In genomic region chr19:39430675-39431593, GRCh38 we compare ENCODE assay signal across 8 cellular contexts. TPM values are rescaled to one million over a fixed set of nuclear protein-coding genes. Genes with fewer than 3 reads are reported as not detected.
A peak's percentile ranks its signal among the peaks of the same experiment; 100 is the strongest.
DNase-seq lines count a peak whose midpoint lies in the region; ATAC-seq, FAIRE-seq and TF ChIP-seq lines count a peak whose summit lies in the region.

No MANE protein-coding gene starts in this region.

- H3K4me1 Mint-ChIP-seq in Calu3 (ENCODE audit: low read depth, unreplicated experiment), result peaks cover 24% of the 10 kb centered on the region
- H3K4me1 Mint-ChIP-seq in stimulated activated naive CD8-positive, alpha-beta T cell treated with anti-CD3 and anti-CD28 coated beads, Interleukin-15, amount 100 ng/mL, for 72 hours, result peaks cover 48% of the 10 kb centered on the region

- BruUV-seq in Calu3 (replicated peaks; lab: Mats Ljungman, UMichigan) (TSS peak; percentile 84), HepG2 (replicated peaks; lab: Mats Ljungman, UMichigan) (no TSS peak)

- in situ Hi-C loops in HepG2 (cut with HindIII; ENCODE audit: extremely low pct_ligation_motif_present, low pct_unique_long_range_greater_than_20kb), result no loop called here

- H3K36me3 Mint-ChIP-seq in Calu3 (ENCODE audit: insufficient read depth, unreplicated experiment), result peaks cover 79% of the 10 kb centered on the region

- peak overlapping the region; percentile 96 for H3K27ac Mint-ChIP-seq in Calu3 (ENCODE audit: unreplicated experiment)
- peak overlapping the region; percentile 34 to 85 for H3K27ac Mint-ChIP-seq in stimulated activated naive CD8-positive, alpha-beta T cell treated with anti-CD3 and anti-CD28 coated beads, Interleukin-15, amount 100 ng/mL, for 72 hours

- H3K4me1 ChIP-seq in SJSA1 (replicated peaks) (peaks cover 40% of the 10 kb centered on the region), adrenal gland (replicated peaks in 1 of 2) (peaks cover 20 to 28% of the 10 kb centered on the region in 2 donors), HepG2 (ENCODE audit: insufficient read depth, low read length) (peaks cover 66% of the 10 kb centered on the region)

- no peak for FAIRE-seq in HepG2 (lab: Jason Lieb, UNC)

- peak overlapping the region; percentile 28; the same call in 1 of the 2 replicates for H3K4me2 ChIP-seq in HepG2 (ENCODE audit: low read depth, low read length)

- TF ChIP-seq CTCF in Calu3 (IDR thresholded peaks at IDR 0.05; ENCODE audit: unreplicated experiment) (no peak), adrenal gland (IDR thresholded peaks at IDR 0.05) (no peak), HepG2 (CRISPR knock-in tag; IDR thresholded peaks at IDR 0.05) (no peak)

- TF ChIP-seq POLR2A in adrenal gland (IDR thresholded peaks at IDR 0.05), result no peak
- peak; percentile 6 to 48; a peak in 3 of 4 replicates for TF ChIP-seq POLR2A in HepG2 (IDR thresholded peaks at IDR 0.05; ENCODE audit: insufficient read depth in 1 of 2, low read depth in 2 of 2, low read length in 2 of 2)

- H3K9me3 Mint-ChIP-seq in Calu3 (ENCODE audit: low read depth, unreplicated experiment), result no peaks in the 10 kb centered on the region
- H3K9me3 Mint-ChIP-seq in stimulated activated naive CD8-positive, alpha-beta T cell treated with anti-CD3 and anti-CD28 coated beads, Interleukin-15, amount 100 ng/mL, for 72 hours, result no peaks in the 10 kb centered on the region

- ATAC-seq in HG02885 (IDR thresholded peaks at IDR 0.05; ENCODE audit: poor library complexity, unreplicated experiment), result peak; percentile 52
- ATAC-seq in HepG2, result peak; percentile 4; the same call in 2 of the 3 replicates
- ATAC-seq in stimulated activated naive CD8-positive, alpha-beta T cell treated with anti-CD3 and anti-CD28 coated beads, Interleukin-15, amount 100 ng/mL, for 72 hours, result peak; percentile 73
- ATAC-seq in HG02588 (IDR thresholded peaks at IDR 0.05; ENCODE audit: unreplicated experiment), result no peak
- no peak for ATAC-seq in GM19467 (IDR thresholded peaks at IDR 0.05; ENCODE audit: unreplicated experiment)

- POLR2A ChIA-PET in HepG2 (lab: Yijun Ruan, JAX), result interaction anchor here (1.5 to 3.8 kb wide), 5 partner anchors 15 to 33 kb away, joined by 4 to 31 read pairs (median 12); partner anchors contain the start of gene SUPT5H

- no peaks in the 10 kb centered on the region for H3K9me3 ChIP-seq in SJSA1 (replicated peaks)
- H3K9me3 ChIP-seq in adrenal gland (replicated peaks in 1 of 3), result no peaks in the 10 kb centered on the region
- H3K9me3 ChIP-seq in HepG2 (ENCODE audit: low read length), result no peaks in the 10 kb centered on the region

- intact Hi-C loops in Calu3 (cut with micrococcal nuclease; ENCODE audit: unreplicated experiment) (loop anchor here (1.0 to 2.0 kb wide), 2 partner anchors 18 to 40 kb away; partner anchors contain the start of genes MED29, PAF1 and PLEKHG2), adrenal gland (cut with DNase I) (loop anchor here in 1 of 2 donors (10.0 kb wide), 1 partner anchor 244 kb away; no protein-coding TSS in a partner anchor), HepG2 (cut with micrococcal nuclease; ENCODE audit: unreplicated experiment) (no loop called here)

- H3K36me3 ChIP-seq in SJSA1 (peaks cover 46% of the 10 kb centered on the region), adrenal gland (replicated peaks in 1 of 2) (peaks cover 0 to 31% of the 10 kb centered on the region in 2 donors), HepG2 (replicated peaks in 1 of 2; ENCODE audit: control insufficient read depth in 1 of 2, insufficient read depth in 2 of 2, low read length in 2 of 2) (peaks cover 11 to 26% of the 10 kb centered on the region in 2 experiments)

- peaks cover 24% of the 10 kb centered on the region for H3K79me2 ChIP-seq in HepG2 (ENCODE audit: insufficient read depth, low read length)

- DNase-seq in Calu3, result peak; percentile 87
- peak; percentile 73 to 81 for DNase-seq in SJSA1 (ENCODE audit: low read depth in 1 of 2, low spot score in 2 of 2)
- peak in 2 of 7 donors; percentile 40 to 60 for DNase-seq in adrenal gland
- peak; percentile 71 for DNase-seq in HepG2 (ENCODE audit: low spot score)
- peak in 1 of 2 donors; percentile 45 for DNase-seq in stimulated activated naive CD8-positive, alpha-beta T cell treated with anti-CD3 and anti-CD28 coated beads, Interleukin-15, amount 100 ng/mL, for 72 hours

- no peaks in the 10 kb centered on the region for H3K27me3 Mint-ChIP-seq in Calu3 (ENCODE audit: unreplicated experiment)
- no peaks in the 10 kb centered on the region for H3K27me3 Mint-ChIP-seq in stimulated activated naive CD8-positive, alpha-beta T cell treated with anti-CD3 and anti-CD28 coated beads, Interleukin-15, amount 100 ng/mL, for 72 hours

- H3K4me3 ChIP-seq in SJSA1 (no peak overlapping the region), adrenal gland (no peak overlapping the region), HepG2 (replicated peaks in 1 of 3; ENCODE audit: insufficient read depth in 1 of 3, low read depth in 2 of 3, low read length in 3 of 3) (no peak overlapping the region)

- H3K27me3 ChIP-seq in SJSA1 (replicated peaks) (no peaks in the 10 kb centered on the region), adrenal gland (no peaks in the 10 kb centered on the region), HepG2 (ENCODE audit: control insufficient read depth in 1 of 2, insufficient read depth in 2 of 2, low read length in 2 of 2) (no peaks in the 10 kb centered on the region; a peak in 1 of 5 replicates)

- no peak for TF ChIP-seq EP300 in HepG2 (IDR thresholded peaks at IDR 0.05; ENCODE audit: low read depth in 2 of 2, low read length in 2 of 2)
- no peak for TF ChIP-seq EP300 in HepG2 (CRISPR knock-in tag; IDR thresholded peaks at IDR 0.05; ENCODE audit: borderline replicate concordance)

- H3K9ac ChIP-seq in HepG2 (ENCODE audit: insufficient read depth, low read depth, low read length), result peak overlapping the region; percentile 23; the same call in 1 of the 2 replicates

- no peak overlapping the region for H2AFZ ChIP-seq in HepG2 (ENCODE audit: low read length)

- WGBS in adrenal gland, 4 donors, result 63 to 77% (median 65%) methylated on average over 22 to 25 of the region's 25 CpGs
- 52% methylated on average over 22 of the region's 25 CpGs for WGBS in HepG2 (ENCODE audit: low lambda C conversion rate)

- H3K4me3 Mint-ChIP-seq in Calu3 (ENCODE audit: low read depth, unreplicated experiment), result peak overlapping the region; percentile 43
- H3K4me3 Mint-ChIP-seq in stimulated activated naive CD8-positive, alpha-beta T cell treated with anti-CD3 and anti-CD28 coated beads, Interleukin-15, amount 100 ng/mL, for 72 hours, result peak overlapping the region; percentile 12 to 26

- TF ChIP-seq RAD21 in HepG2 (CRISPR knock-in tag; IDR thresholded peaks at IDR 0.05), result no peak

- CTCF ChIA-PET in Calu3 (lab: Charles Lee), result no interaction called here
- CTCF ChIA-PET in HepG2 (lab: Yijun Ruan, JAX; ENCODE audit: low intra/inter-chr PET ratio, low total read pairs), result no interaction called here

- H3K27ac ChIP-seq in SJSA1 (peak overlapping the region; percentile 85), adrenal gland (peak overlapping the region in 4 of 5 donors; percentile 44 to 90 (median 60)), HepG2 (ENCODE audit: extremely low read length, insufficient read depth, low read length) (peak overlapping the region; percentile 58)

- H4K20me1 ChIP-seq in HepG2 (ENCODE audit: insufficient read depth, low read length), result peaks cover 29% of the 10 kb centered on the region

RNA-seq across cellular contexts. Expression of gene RPS16, which starts 4.8 kb away (rescaled TPM):
- total RNA-seq in Calu3 (2022), result 1,912 and 1,929 TPM in 2 replicates
- total RNA-seq in SJSA1 (2014; rRNA removed; shearing (Covaris generic)), result 54.0 and 69.4 TPM in 2 replicates
- 1,000 to 10,000 TPM in 6 of 8 donors, 100 to 1,000 TPM in 2; 848 to 1,939 (median 1,279) TPM for total RNA-seq in adrenal gland
- 1,000 to 10,000 TPM; 1,071 to 2,033 (median 1,152) TPM for polyA plus RNA-seq in adrenal gland
- total RNA-seq in HepG2 (2016; rRNA removed; fragmentation: Illumina TruSeq; extraction: Trizol), result 488 and 790 TPM in 2 replicates
- 875 and 1,100 TPM in 2 replicates for total RNA-seq in HepG2 (2016; cell fraction: cytosol; rRNA removed; fragmentation: Illumina TruSeq; extraction: Trizol; ENCODE audit: low read depth)
- 524 and 648 TPM in 2 replicates for total RNA-seq in HepG2 (2016; cell fraction: insoluble cytoplasmic fraction; rRNA removed; fragmentation: Illumina TruSeq; extraction: Trizol)
- total RNA-seq in HepG2 (2016; cell fraction: membrane; rRNA removed; fragmentation: Illumina TruSeq; extraction: Trizol), result 1,389 and 1,434 TPM in 2 replicates
- 216 and 289 TPM in 2 replicates for total RNA-seq in HepG2 (2016; cell fraction: nucleus; rRNA removed; fragmentation: Illumina TruSeq; extraction: Trizol)
- 2,583 and 2,596 TPM in 2 replicates for polyA plus RNA-seq in HepG2 (2011; rRNA removed)
- 6,196 and 9,335 TPM in 2 replicates for polyA plus RNA-seq in HepG2 (2011; cell fraction: cytosol; rRNA removed)
- polyA plus RNA-seq in HepG2 (2011; cell fraction: nucleus; rRNA removed), result 2,074 and 2,083 TPM in 2 replicates
- 3,042 and 3,601 TPM in 2 replicates for polyA plus RNA-seq in HepG2 (2012)
- polyA plus RNA-seq in HepG2 (2016; cell fraction: cytosol; fragmentation: Illumina TruSeq; extraction: Trizol; ENCODE audit: low read depth), result 3,994 and 4,562 TPM in 2 replicates
- 2,744 and 2,812 TPM in 2 replicates for polyA plus RNA-seq in HepG2 (2016; cell fraction: insoluble cytoplasmic fraction; fragmentation: Illumina TruSeq; extraction: Trizol; ENCODE audit: low read depth)
- 5,655 and 5,989 TPM in 2 replicates for polyA plus RNA-seq in HepG2 (2016; cell fraction: membrane; fragmentation: Illumina TruSeq; extraction: Trizol; ENCODE audit: low read depth)
- polyA plus RNA-seq in HepG2 (2016; cell fraction: nucleus; fragmentation: Illumina TruSeq; extraction: Trizol; ENCODE audit: insufficient read depth, low read depth), result 1,642 and 1,701 TPM in 2 replicates
- polyA minus RNA-seq in HepG2 (2011; rRNA and poly(A)+ RNA removed; ENCODE audit: low replicate concordance), result 2,434 and 2,985 TPM in 2 replicates
- 1,333 and 1,373 TPM in 2 replicates for polyA minus RNA-seq in HepG2 (2011; cell fraction: cytosol; rRNA and poly(A)+ RNA removed)
- 311 and 415 TPM in 2 replicates for polyA minus RNA-seq in HepG2 (2011; cell fraction: nucleus; rRNA and poly(A)+ RNA removed)

RNA-seq across cellular contexts. Expression of gene SUPT5H, which starts 14.4 kb away (rescaled TPM):
- total RNA-seq in Calu3 (2022), result 158 and 189 TPM in 2 replicates
- 89.0 and 100 TPM in 2 replicates for total RNA-seq in SJSA1 (2014; rRNA removed; shearing (Covaris generic))
- total RNA-seq in adrenal gland, result 100 to 1,000 TPM in 3 of 8 donors, 10 to 100 TPM in 5; 42.0 to 145 (median 88.0) TPM
- 100 to 1,000 TPM; 107 to 612 (median 233) TPM for polyA plus RNA-seq in adrenal gland
- total RNA-seq in HepG2 (2016; rRNA removed; fragmentation: Illumina TruSeq; extraction: Trizol), result 34.9 and 48.2 TPM in 2 replicates
- total RNA-seq in HepG2 (2016; cell fraction: cytosol; rRNA removed; fragmentation: Illumina TruSeq; extraction: Trizol; ENCODE audit: low read depth), result 10.1 and 10.2 TPM in 2 replicates
- 31.0 and 56.4 TPM in 2 replicates for total RNA-seq in HepG2 (2016; cell fraction: insoluble cytoplasmic fraction; rRNA removed; fragmentation: Illumina TruSeq; extraction: Trizol)
- 24.1 and 24.5 TPM in 2 replicates for total RNA-seq in HepG2 (2016; cell fraction: membrane; rRNA removed; fragmentation: Illumina TruSeq; extraction: Trizol)
- total RNA-seq in HepG2 (2016; cell fraction: nucleus; rRNA removed; fragmentation: Illumina TruSeq; extraction: Trizol), result 40.8 and 47.1 TPM in 2 replicates
- polyA plus RNA-seq in HepG2 (2011; rRNA removed), result 49.0 and 51.7 TPM in 2 replicates
- 25.7 and 31.7 TPM in 2 replicates for polyA plus RNA-seq in HepG2 (2011; cell fraction: cytosol; rRNA removed)
- polyA plus RNA-seq in HepG2 (2011; cell fraction: nucleus; rRNA removed), result 253 and 283 TPM in 2 replicates
- 67.2 and 69.5 TPM in 2 replicates for polyA plus RNA-seq in HepG2 (2012)
- polyA plus RNA-seq in HepG2 (2016; cell fraction: cytosol; fragmentation: Illumina TruSeq; extraction: Trizol; ENCODE audit: low read depth), result 6.0 and 6.1 TPM in 2 replicates
- 36.5 and 56.7 TPM in 2 replicates for polyA plus RNA-seq in HepG2 (2016; cell fraction: insoluble cytoplasmic fraction; fragmentation: Illumina TruSeq; extraction: Trizol; ENCODE audit: low read depth)
- 12.5 and 14.4 TPM in 2 replicates for polyA plus RNA-seq in HepG2 (2016; cell fraction: membrane; fragmentation: Illumina TruSeq; extraction: Trizol; ENCODE audit: low read depth)
- polyA plus RNA-seq in HepG2 (2016; cell fraction: nucleus; fragmentation: Illumina TruSeq; extraction: Trizol; ENCODE audit: insufficient read depth, low read depth), result 151 and 174 TPM in 2 replicates
- polyA minus RNA-seq in HepG2 (2011; rRNA and poly(A)+ RNA removed; ENCODE audit: low replicate concordance), result 47.0 and 62.8 TPM in 2 replicates
- 24.6 and 28.9 TPM in 2 replicates for polyA minus RNA-seq in HepG2 (2011; cell fraction: cytosol; rRNA and poly(A)+ RNA removed)
- 41.6 and 42.1 TPM in 2 replicates for polyA minus RNA-seq in HepG2 (2011; cell fraction: nucleus; rRNA and poly(A)+ RNA removed)

RNA-seq across cellular contexts. Expression of gene PLEKHG2, which starts 18.5 kb away (rescaled TPM):
- 64.1 and 65.3 TPM in 2 replicates for total RNA-seq in Calu3 (2022)
- total RNA-seq in SJSA1 (2014; rRNA removed; shearing (Covaris generic)), result 8.6 and 17.9 TPM in 2 replicates
- 10 to 100 TPM; 11.3 to 23.4 (median 18.1) TPM for total RNA-seq in adrenal gland
- polyA plus RNA-seq in adrenal gland, result 10 to 100 TPM in 2 of 3 donors, 1 to 10 TPM in 1; 3.6 to 44.8 (median 16.3) TPM
- total RNA-seq in HepG2 (2016; rRNA removed; fragmentation: Illumina TruSeq; extraction: Trizol), result 3.6 and 5.2 TPM in 2 replicates
- total RNA-seq in HepG2 (2016; cell fraction: cytosol; rRNA removed; fragmentation: Illumina TruSeq; extraction: Trizol; ENCODE audit: low read depth), result 0.51 and 1.9 TPM in 2 replicates
- total RNA-seq in HepG2 (2016; cell fraction: insoluble cytoplasmic fraction; rRNA removed; fragmentation: Illumina TruSeq; extraction: Trizol), result 3.1 and 4.0 TPM in 2 replicates
- 2.0 and 3.5 TPM in 2 replicates for total RNA-seq in HepG2 (2016; cell fraction: membrane; rRNA removed; fragmentation: Illumina TruSeq; extraction: Trizol)
- total RNA-seq in HepG2 (2016; cell fraction: nucleus; rRNA removed; fragmentation: Illumina TruSeq; extraction: Trizol), result 6.8 TPM in 2 replicates
- 6.8 and 7.8 TPM in 2 replicates for polyA plus RNA-seq in HepG2 (2011; rRNA removed)
- 1.9 and 2.4 TPM in 2 replicates for polyA plus RNA-seq in HepG2 (2011; cell fraction: cytosol; rRNA removed)
- 30.6 and 32.3 TPM in 2 replicates for polyA plus RNA-seq in HepG2 (2011; cell fraction: nucleus; rRNA removed)
- polyA plus RNA-seq in HepG2 (2012), result 5.1 and 11.3 TPM in 2 replicates
- 0.75 and 1.5 TPM in 2 replicates for polyA plus RNA-seq in HepG2 (2016; cell fraction: cytosol; fragmentation: Illumina TruSeq; extraction: Trizol; ENCODE audit: low read depth)
- polyA plus RNA-seq in HepG2 (2016; cell fraction: insoluble cytoplasmic fraction; fragmentation: Illumina TruSeq; extraction: Trizol; ENCODE audit: low read depth), result 2.8 and 5.1 TPM in 2 replicates
- 2.6 and 3.5 TPM in 2 replicates for polyA plus RNA-seq in HepG2 (2016; cell fraction: membrane; fragmentation: Illumina TruSeq; extraction: Trizol; ENCODE audit: low read depth)
- 17.4 and 28.3 TPM in 2 replicates for polyA plus RNA-seq in HepG2 (2016; cell fraction: nucleus; fragmentation: Illumina TruSeq; extraction: Trizol; ENCODE audit: insufficient read depth, low read depth)
- polyA minus RNA-seq in HepG2 (2011; rRNA and poly(A)+ RNA removed; ENCODE audit: low replicate concordance), result 6.5 and 8.4 TPM in 2 replicates
- polyA minus RNA-seq in HepG2 (2011; cell fraction: cytosol; rRNA and poly(A)+ RNA removed), result 6.3 and 8.3 TPM in 2 replicates
- polyA minus RNA-seq in HepG2 (2011; cell fraction: nucleus; rRNA and poly(A)+ RNA removed), result 18.9 and 20.1 TPM in 2 replicates

RNA-seq across cellular contexts. Expression of gene ZFP36, which starts 24.3 kb away (rescaled TPM):
- total RNA-seq in Calu3 (2022) (70.8 and 107 TPM in 2 replicates), adrenal gland (100 to 1,000 TPM in 3 of 8 donors, 10 to 100 TPM in 5; 46.8 to 187 (median 86.7) TPM), HepG2 (2016; rRNA removed; fragmentation: Illumina TruSeq; extraction: Trizol) (0.81 and 1.7 TPM in 2 replicates)
- 2.0 and 4.3 TPM in 2 replicates for total RNA-seq in SJSA1 (2014; rRNA removed; shearing (Covaris generic))
- polyA plus RNA-seq in adrenal gland (100 to 1,000 TPM in 2 of 3 donors, 10 to 100 TPM in 1; 64.8 to 193 (median 113) TPM), HepG2 (2011; rRNA removed) (1.4 and 2.1 TPM in 2 replicates)
- total RNA-seq in HepG2 (2016; cell fraction: cytosol; rRNA removed; fragmentation: Illumina TruSeq; extraction: Trizol; ENCODE audit: low read depth), result 1.2 and 1.4 TPM in 2 replicates
- 0.52 and 1.3 TPM in 2 replicates for total RNA-seq in HepG2 (2016; cell fraction: insoluble cytoplasmic fraction; rRNA removed; fragmentation: Illumina TruSeq; extraction: Trizol)
- total RNA-seq in HepG2 (2016; cell fraction: membrane; rRNA removed; fragmentation: Illumina TruSeq; extraction: Trizol), result 1.9 and 2.1 TPM in 2 replicates
- 1.1 and 2.6 TPM in 2 replicates for total RNA-seq in HepG2 (2016; cell fraction: nucleus; rRNA removed; fragmentation: Illumina TruSeq; extraction: Trizol)
- polyA plus RNA-seq in HepG2 (2011; cell fraction: cytosol; rRNA removed), result 2.1 TPM in 2 replicates
- polyA plus RNA-seq in HepG2 (2011; cell fraction: nucleus; rRNA removed), result 10.8 and 12.7 TPM in 2 replicates
- polyA plus RNA-seq in HepG2 (2012), result 9.4 and 10.6 TPM in 2 replicates
- 1.1 and 1.3 TPM in 2 replicates for polyA plus RNA-seq in HepG2 (2016; cell fraction: cytosol; fragmentation: Illumina TruSeq; extraction: Trizol; ENCODE audit: low read depth)
- polyA plus RNA-seq in HepG2 (2016; cell fraction: insoluble cytoplasmic fraction; fragmentation: Illumina TruSeq; extraction: Trizol; ENCODE audit: low read depth), result 2.3 and 4.1 TPM in 2 replicates
- 1.9 and 2.8 TPM in 2 replicates for polyA plus RNA-seq in HepG2 (2016; cell fraction: membrane; fragmentation: Illumina TruSeq; extraction: Trizol; ENCODE audit: low read depth)
- polyA plus RNA-seq in HepG2 (2016; cell fraction: nucleus; fragmentation: Illumina TruSeq; extraction: Trizol; ENCODE audit: insufficient read depth, low read depth), result 6.2 and 8.4 TPM in 2 replicates
- 4.1 and 5.5 TPM in 2 replicates for polyA minus RNA-seq in HepG2 (2011; rRNA and poly(A)+ RNA removed; ENCODE audit: low replicate concordance)
- polyA minus RNA-seq in HepG2 (2011; cell fraction: cytosol; rRNA and poly(A)+ RNA removed), result 7.8 and 9.2 TPM in 2 replicates
- 4.1 and 6.0 TPM in 2 replicates for polyA minus RNA-seq in HepG2 (2011; cell fraction: nucleus; rRNA and poly(A)+ RNA removed)

RNA-seq across cellular contexts. Expression of gene MED29, which starts 39.8 kb away (rescaled TPM):
- total RNA-seq in Calu3 (2022) (56.8 and 66.6 TPM in 2 replicates), adrenal gland (100 to 1,000 TPM in 1 of 8 donors, 10 to 100 TPM in 7; 44.1 to 221 (median 65.3) TPM), HepG2 (2016; rRNA removed; fragmentation: Illumina TruSeq; extraction: Trizol) (14.0 and 18.1 TPM in 2 replicates)
- 24.3 and 38.9 TPM in 2 replicates for total RNA-seq in SJSA1 (2014; rRNA removed; shearing (Covaris generic))
- polyA plus RNA-seq in adrenal gland (10 to 100 TPM; 43.6 to 49.6 (median 49.2) TPM), HepG2 (2011; rRNA removed) (19.7 and 23.7 TPM in 2 replicates)
- total RNA-seq in HepG2 (2016; cell fraction: cytosol; rRNA removed; fragmentation: Illumina TruSeq; extraction: Trizol; ENCODE audit: low read depth), result 3.3 and 3.4 TPM in 2 replicates
- 14.6 and 16.5 TPM in 2 replicates for total RNA-seq in HepG2 (2016; cell fraction: insoluble cytoplasmic fraction; rRNA removed; fragmentation: Illumina TruSeq; extraction: Trizol)
- 8.2 and 8.3 TPM in 2 replicates for total RNA-seq in HepG2 (2016; cell fraction: membrane; rRNA removed; fragmentation: Illumina TruSeq; extraction: Trizol)
- 6.8 and 6.9 TPM in 2 replicates for total RNA-seq in HepG2 (2016; cell fraction: nucleus; rRNA removed; fragmentation: Illumina TruSeq; extraction: Trizol)
- polyA plus RNA-seq in HepG2 (2011; cell fraction: cytosol; rRNA removed), result 23.2 and 27.9 TPM in 2 replicates
- 16.6 and 20.4 TPM in 2 replicates for polyA plus RNA-seq in HepG2 (2011; cell fraction: nucleus; rRNA removed)
- 12.2 and 13.4 TPM in 2 replicates for polyA plus RNA-seq in HepG2 (2012)
- polyA plus RNA-seq in HepG2 (2016; cell fraction: cytosol; fragmentation: Illumina TruSeq; extraction: Trizol; ENCODE audit: low read depth), result 3.1 TPM in 2 replicates
- 18.4 and 20.3 TPM in 2 replicates for polyA plus RNA-seq in HepG2 (2016; cell fraction: insoluble cytoplasmic fraction; fragmentation: Illumina TruSeq; extraction: Trizol; ENCODE audit: low read depth)
- polyA plus RNA-seq in HepG2 (2016; cell fraction: membrane; fragmentation: Illumina TruSeq; extraction: Trizol; ENCODE audit: low read depth), result 6.3 and 7.9 TPM in 2 replicates
- 14.1 and 15.8 TPM in 2 replicates for polyA plus RNA-seq in HepG2 (2016; cell fraction: nucleus; fragmentation: Illumina TruSeq; extraction: Trizol; ENCODE audit: insufficient read depth, low read depth)
- 44.1 and 48.3 TPM in 2 replicates for polyA minus RNA-seq in HepG2 (2011; rRNA and poly(A)+ RNA removed; ENCODE audit: low replicate concordance)
- 10.6 and 11.3 TPM in 2 replicates for polyA minus RNA-seq in HepG2 (2011; cell fraction: cytosol; rRNA and poly(A)+ RNA removed)
- polyA minus RNA-seq in HepG2 (2011; cell fraction: nucleus; rRNA and poly(A)+ RNA removed), result 10.1 and 13.1 TPM in 2 replicates

Comparison
In these comparisons a context has a peak if more than half of its experiments do, and no peak if none do; other contexts are left out.
1. ATAC-seq: peak in HG02885 (single experiment), HepG2 (single experiment) and stimulated activated naive CD8-positive, alpha-beta T cell treated with anti-CD3 and anti-CD28 coated beads, Interleukin-15, amount 100 ng/mL, for 72 hours (single experiment); none in HG02588 (single experiment) and GM19467 (single experiment).
2. POLR2A ChIP-seq: peak in HepG2 (2 of 2); none in adrenal gland (0 of 2).
3. Peak in every context shown above with its lines, with median percentiles within 50 percentile points of each other: H3K27ac ChIP-seq.